In the genomic region with DNA sequence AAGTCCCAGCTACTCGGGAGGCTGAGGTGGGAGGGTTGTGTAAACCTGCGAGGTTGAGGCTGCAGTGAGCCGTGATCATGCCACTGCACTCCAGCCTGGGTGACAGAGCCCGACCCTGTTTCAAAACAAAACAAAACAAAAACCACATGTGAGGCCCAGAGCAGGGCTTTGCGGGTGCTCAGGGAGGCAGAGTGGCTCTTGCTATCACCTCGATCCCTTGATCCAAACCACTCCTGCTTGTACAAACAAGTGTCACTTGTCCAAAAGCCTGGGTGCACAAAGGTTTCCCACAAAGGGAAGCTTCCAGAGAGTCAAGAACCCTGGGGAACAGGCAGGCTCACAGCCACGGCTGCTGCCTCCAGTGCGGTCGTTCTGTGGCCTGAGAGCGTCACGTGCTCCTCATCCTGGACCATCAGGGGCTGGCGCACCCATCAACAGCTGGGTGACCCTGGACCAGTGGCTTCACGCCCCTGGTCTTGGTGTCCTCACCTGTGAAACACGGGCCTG, we compare ENCODE assay signal across 7 cellular contexts.
DNase-seq lines count a peak whose midpoint lies in the region; ATAC-seq lines count a peak whose summit lies in the region.

No MANE protein-coding gene starts in this region.

- peak; percentile 46 for ATAC-seq in GM19452 (IDR thresholded peaks at IDR 0.05; ENCODE audit: unreplicated experiment)
- ATAC-seq in stimulated activated effector memory CD8-positive, alpha-beta T cell treated with anti-CD3 and anti-CD28 coated beads, Interleukin-12 subunit alpha, Interleukin-12 subunit beta, amount 100 ng/mL, for 72 hours, result peak; percentile 82
- ATAC-seq in GM18502 (IDR thresholded peaks at IDR 0.05; ENCODE audit: poor library complexity, unreplicated experiment), result no peak

- no peaks in the 10 kb centered on the region for H3K9me3 Mint-ChIP-seq in activated T-helper 1 cell treated with anti-CD3 and anti-CD28 coated beads, Interleukin-12 subunit alpha, Interleukin-12 subunit beta, Interleukin-2, Interleukin-4 antibody, amounts not matched to agents 30 ng/mL and 10 ng/mL and 1 ng/mL, durations not matched to agents 14 hours and 24 hours and 36 hours
- H3K9me3 Mint-ChIP-seq in immature natural killer cell, result peaks cover 0 to 2% (median 0%) of the 10 kb centered on the region in 6 donors
- H3K9me3 Mint-ChIP-seq in stimulated activated effector memory CD8-positive, alpha-beta T cell treated with anti-CD3 and anti-CD28 coated beads, Interleukin-12 subunit alpha, Interleukin-12 subunit beta, amount 100 ng/mL, for 72 hours, result no peaks in the 10 kb centered on the region

- no peaks in the 10 kb centered on the region for H3K27me3 Mint-ChIP-seq in activated T-helper 1 cell treated with anti-CD3 and anti-CD28 coated beads, Interleukin-12 subunit alpha, Interleukin-12 subunit beta, Interleukin-2, Interleukin-4 antibody, amounts not matched to agents 30 ng/mL and 10 ng/mL and 1 ng/mL, durations not matched to agents 14 hours and 24 hours and 36 hours (ENCODE audit: insufficient read depth)
- peaks cover 21 to 28% (median 23%) of the 10 kb centered on the region in 3 donors for H3K27me3 Mint-ChIP-seq in immature natural killer cell (ENCODE audit: low read depth in 3 of 3)

- peak overlapping the region; percentile 87 for H3K27ac Mint-ChIP-seq in activated T-helper 1 cell treated with anti-CD3 and anti-CD28 coated beads, Interleukin-12 subunit alpha, Interleukin-12 subunit beta, Interleukin-2, Interleukin-4 antibody, amounts not matched to agents 30 ng/mL and 10 ng/mL and 1 ng/mL, durations not matched to agents 14 hours and 24 hours and 36 hours
- peak overlapping the region; percentile 90 to 97 (median 96) for H3K27ac Mint-ChIP-seq in immature natural killer cell
- H3K27ac Mint-ChIP-seq in stimulated activated effector memory CD8-positive, alpha-beta T cell treated with anti-CD3 and anti-CD28 coated beads, Interleukin-12 subunit alpha, Interleukin-12 subunit beta, amount 100 ng/mL, for 72 hours, result peak overlapping the region; percentile 93

- H3K36me3 Mint-ChIP-seq in activated T-helper 1 cell treated with anti-CD3 and anti-CD28 coated beads, Interleukin-12 subunit alpha, Interleukin-12 subunit beta, Interleukin-2, Interleukin-4 antibody, amounts not matched to agents 30 ng/mL and 10 ng/mL and 1 ng/mL, durations not matched to agents 14 hours and 24 hours and 36 hours (ENCODE audit: low read depth), result peaks cover 2% of the 10 kb centered on the region
- no peaks in the 10 kb centered on the region for H3K36me3 Mint-ChIP-seq in immature natural killer cell
- H3K36me3 Mint-ChIP-seq in stimulated activated effector memory CD8-positive, alpha-beta T cell treated with anti-CD3 and anti-CD28 coated beads, Interleukin-12 subunit alpha, Interleukin-12 subunit beta, amount 100 ng/mL, for 72 hours, result peaks cover 11% of the 10 kb centered on the region

- intact Hi-C loops in activated T-helper 1 cell treated with anti-CD3 and anti-CD28 coated beads, Interleukin-12 subunit alpha, Interleukin-12 subunit beta, Interleukin-2, Interleukin-4 antibody, amounts not matched to agents 30 ng/mL and 10 ng/mL and 1 ng/mL, durations not matched to agents 14 hours and 24 hours and 36 hours (cut with micrococcal nuclease), result loop anchor here (1.0 to 2.0 kb wide), 3 partner anchors 45 to 283 kb away; no protein-coding TSS in a partner anchor

- H3K4me3 Mint-ChIP-seq in activated T-helper 1 cell treated with anti-CD3 and anti-CD28 coated beads, Interleukin-12 subunit alpha, Interleukin-12 subunit beta, Interleukin-2, Interleukin-4 antibody, amounts not matched to agents 30 ng/mL and 10 ng/mL and 1 ng/mL, durations not matched to agents 14 hours and 24 hours and 36 hours, result peak overlapping the region; percentile 15
- peak overlapping the region; percentile 36 to 73 (median 67) for H3K4me3 Mint-ChIP-seq in immature natural killer cell
- peak overlapping the region; percentile 78 for H3K4me3 Mint-ChIP-seq in stimulated activated effector memory CD8-positive, alpha-beta T cell treated with anti-CD3 and anti-CD28 coated beads, Interleukin-12 subunit alpha, Interleukin-12 subunit beta, amount 100 ng/mL, for 72 hours

- H3K4me1 Mint-ChIP-seq in activated T-helper 1 cell treated with anti-CD3 and anti-CD28 coated beads, Interleukin-12 subunit alpha, Interleukin-12 subunit beta, Interleukin-2, Interleukin-4 antibody, amounts not matched to agents 30 ng/mL and 10 ng/mL and 1 ng/mL, durations not matched to agents 14 hours and 24 hours and 36 hours (ENCODE audit: low read depth), result peaks cover 37% of the 10 kb centered on the region
- peaks cover 42 to 53% of the 10 kb centered on the region in 2 donors for H3K4me1 Mint-ChIP-seq in immature natural killer cell
- H3K4me1 Mint-ChIP-seq in stimulated activated effector memory CD8-positive, alpha-beta T cell treated with anti-CD3 and anti-CD28 coated beads, Interleukin-12 subunit alpha, Interleukin-12 subunit beta, amount 100 ng/mL, for 72 hours, result peaks cover 46% of the 10 kb centered on the region

- DNase-seq in NCI-H1092 (lab: John Stamatoyannopoulos, UW) (peak; percentile 75), immature natural killer cell (peak; percentile 80 to 86 (median 85)), NCI-H748 (lab: John Stamatoyannopoulos, UW; ENCODE audit: unreplicated experiment) (no peak)
- peak; percentile 73 for DNase-seq in activated T-helper 1 cell treated with anti-CD3 and anti-CD28 coated beads, Interleukin-12 subunit alpha, Interleukin-12 subunit beta, Interleukin-2, Interleukin-4 antibody, amounts not matched to agents 30 ng/mL and 10 ng/mL and 1 ng/mL, durations not matched to agents 14 hours and 24 hours and 36 hours (ENCODE audit: low spot score)
- DNase-seq in stimulated activated effector memory CD8-positive, alpha-beta T cell treated with anti-CD3 and anti-CD28 coated beads, Interleukin-12 subunit alpha, Interleukin-12 subunit beta, amount 100 ng/mL, for 72 hours (ENCODE audit: low spot score in 2 of 2), result peak; percentile 48 to 77

Comparison
In these comparisons a context has a peak if more than half of its experiments do, and no peak if none do; other contexts are left out.
1. H3K4me3 Mint-ChIP-seq: peak in every context shown above with its lines; median percentile 78 in stimulated activated effector memory CD8-positive, alpha-beta T cell treated with anti-CD3 and anti-CD28 coated beads, Interleukin-12 subunit alpha, Interleukin-12 subunit beta, amount 100 ng/mL, for 72 hours; 67 in immature natural killer cell; 15 in activated T-helper 1 cell treated with anti-CD3 and anti-CD28 coated beads, Interleukin-12 subunit alpha, Interleukin-12 subunit beta, Interleukin-2, Interleukin-4 antibody, amounts not matched to agents 30 ng/mL and 10 ng/mL and 1 ng/mL, durations not matched to agents 14 hours and 24 hours and 36 hours.